Comparison of ENCODE assay signal across 1 cellular context in the genomic region with DNA sequence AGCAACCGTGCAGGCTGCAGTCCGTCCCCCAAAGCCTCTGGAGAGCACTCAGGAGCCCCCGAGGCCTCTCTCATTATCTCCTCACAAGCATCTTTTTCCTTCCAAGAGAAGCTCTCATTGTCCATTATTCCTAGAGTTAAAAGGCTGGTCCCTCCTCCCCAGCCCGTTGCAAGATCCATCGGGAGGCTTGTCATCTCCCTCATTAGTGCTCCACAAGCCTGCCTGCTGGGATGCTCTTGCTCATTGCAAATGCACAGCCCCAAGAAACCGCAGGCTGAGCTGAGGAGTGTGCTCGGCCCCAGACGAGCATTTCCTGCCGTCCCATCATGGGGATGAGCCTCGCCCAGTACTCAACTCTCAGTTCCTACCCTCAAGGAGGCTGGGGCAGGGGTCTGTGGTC.
TF ChIP-seq lines count a peak whose summit lies in the region.

No MANE protein-coding gene starts in this region.

TF ChIP-seq in H1, 55 proteins besides CTCF, POLR2A, EP300 and RAD21 (continued from another document):
- TF ChIP-seq CHD2 (IDR thresholded peaks at IDR 0.05; ENCODE audit: low read length) (no peak), MAX (IDR thresholded peaks at IDR 0.05) (no peak), TAF7 (optimal IDR thresholded peaks at IDR 0.05; ENCODE audit: borderline replicate concordance, low read depth, low read length) (no peak), POU5F1 (IDR thresholded peaks at IDR 0.05; ENCODE audit: low read depth, low read length) (no peak), TCF12 (IDR thresholded peaks at IDR 0.05; ENCODE audit: low read depth, low read length) (no peak), GABPA (IDR thresholded peaks at IDR 0.05; ENCODE audit: borderline replicate concordance, insufficient read depth, low read length) (no peak), CBX5 (IDR thresholded peaks at IDR 0.05; ENCODE audit: low read depth, low read length) (no peak)
